1 cellular context compared by ENCODE assay signal in the genomic region with DNA sequence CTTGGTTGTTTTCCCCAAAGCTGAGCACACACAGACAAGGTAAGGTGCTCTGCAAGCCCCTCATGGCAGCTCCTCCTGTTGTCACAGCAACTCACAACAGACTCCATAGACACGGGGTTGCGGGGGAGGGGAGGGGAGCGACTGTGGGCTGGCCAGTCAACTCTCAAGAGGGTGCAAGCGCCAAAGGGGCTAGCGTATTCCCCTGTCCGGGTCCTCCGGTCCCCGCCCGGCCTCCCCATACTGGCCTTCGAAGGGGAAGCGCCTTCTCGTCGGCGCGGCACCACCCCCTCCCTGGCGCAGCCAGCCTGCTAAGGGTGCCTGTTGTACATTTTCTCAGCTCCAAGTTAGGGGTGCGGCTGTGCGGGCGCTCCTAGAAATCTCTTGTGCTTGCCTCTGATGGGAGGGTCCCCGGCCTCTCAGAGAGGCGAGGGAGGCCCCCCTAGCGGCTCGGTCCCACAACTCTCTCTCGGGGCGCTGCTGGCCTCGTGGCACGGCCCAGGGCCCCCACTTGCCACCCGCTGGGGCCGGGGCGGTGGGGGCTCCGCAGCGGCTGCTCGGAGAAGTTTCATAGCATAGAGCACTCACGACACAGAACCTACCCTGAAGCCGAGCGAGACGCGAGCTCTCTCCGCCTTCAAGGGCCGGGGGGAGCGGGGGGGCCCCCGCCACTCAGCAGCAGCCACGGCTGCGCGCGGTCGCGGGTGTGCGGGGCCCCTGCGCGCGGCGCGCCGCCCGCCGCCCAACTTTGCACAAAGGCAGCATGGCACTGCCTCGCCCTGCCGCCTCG.
A peak's percentile ranks its signal among the peaks of the same experiment; 100 is the strongest.
TF ChIP-seq lines count a peak whose summit lies in the region.

No MANE protein-coding gene starts in this region.

TF ChIP-seq in K562, 482 proteins besides CTCF, POLR2A, EP300 and RAD21 (continued from another document):
- TF ChIP-seq, protein P1, sequence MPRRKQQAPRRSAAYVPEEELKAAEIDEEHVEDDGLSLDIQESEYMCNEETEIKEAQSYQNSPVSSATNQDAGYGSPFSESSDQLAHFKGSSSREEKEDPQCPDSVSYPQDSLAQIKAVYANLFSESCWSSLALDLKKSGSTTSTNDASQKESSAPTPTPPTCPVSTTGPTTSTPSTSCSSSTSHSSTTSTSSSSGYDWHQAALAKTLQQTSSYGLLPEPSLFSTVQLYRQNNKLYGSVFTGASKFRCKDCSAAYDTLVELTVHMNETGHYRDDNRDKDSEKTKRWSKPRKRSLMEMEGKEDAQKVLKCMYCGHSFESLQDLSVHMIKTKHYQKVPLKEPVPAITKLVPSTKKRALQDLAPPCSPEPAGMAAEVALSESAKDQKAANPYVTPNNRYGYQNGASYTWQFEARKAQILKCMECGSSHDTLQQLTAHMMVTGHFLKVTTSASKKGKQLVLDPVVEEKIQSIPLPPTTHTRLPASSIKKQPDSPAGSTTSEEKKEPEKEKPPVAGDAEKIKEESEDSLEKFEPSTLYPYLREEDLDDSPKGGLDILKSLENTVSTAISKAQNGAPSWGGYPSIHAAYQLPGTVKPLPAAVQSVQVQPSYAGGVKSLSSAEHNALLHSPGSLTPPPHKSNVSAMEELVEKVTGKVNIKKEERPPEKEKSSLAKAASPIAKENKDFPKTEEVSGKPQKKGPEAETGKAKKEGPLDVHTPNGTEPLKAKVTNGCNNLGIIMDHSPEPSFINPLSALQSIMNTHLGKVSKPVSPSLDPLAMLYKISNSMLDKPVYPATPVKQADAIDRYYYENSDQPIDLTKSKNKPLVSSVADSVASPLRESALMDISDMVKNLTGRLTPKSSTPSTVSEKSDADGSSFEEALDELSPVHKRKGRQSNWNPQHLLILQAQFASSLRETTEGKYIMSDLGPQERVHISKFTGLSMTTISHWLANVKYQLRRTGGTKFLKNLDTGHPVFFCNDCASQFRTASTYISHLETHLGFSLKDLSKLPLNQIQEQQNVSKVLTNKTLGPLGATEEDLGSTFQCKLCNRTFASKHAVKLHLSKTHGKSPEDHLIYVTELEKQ (CRISPR knock-in tag; IDR thresholded peaks at IDR 0.05): no peak
- no peak for TF ChIP-seq NR1H2 (CRISPR knock-in tag; IDR thresholded peaks at IDR 0.05)
- TF ChIP-seq RBBP5 (IDR thresholded peaks at IDR 0.05; ENCODE audit: borderline replicate concordance, insufficient read depth, low read length, poor library complexity, severe bottlenecking): peak; percentile 92
- TF ChIP-seq GABPB1 (CRISPR knock-in tag; IDR thresholded peaks at IDR 0.05): 0 out of 2 replicates have a peak, but pooled peaks have one; percentile 23
- no peak for TF ChIP-seq ZNF3 (CRISPR knock-in tag; IDR thresholded peaks at IDR 0.05)
- TF ChIP-seq MAFG (tag; conservative IDR thresholded peaks at IDR 0.05): no peak
- TF ChIP-seq POLR2B (IDR thresholded peaks at IDR 0.05; ENCODE audit: low read depth, partially characterized antibody): peak; percentile 39
- peak; percentile 28; the same call in 1 of the 2 replicates for TF ChIP-seq L3MBTL2 (IDR thresholded peaks at IDR 0.05)
- 0 out of 4 replicates have a peak, but pooled peaks of 1 of the 2 experiments have one; percentile 39 for TF ChIP-seq NONO (IDR thresholded peaks at IDR 0.05; ENCODE audit: low read depth in 2 of 2, low read length in 1 of 2)
- TF ChIP-seq, protein P2, sequence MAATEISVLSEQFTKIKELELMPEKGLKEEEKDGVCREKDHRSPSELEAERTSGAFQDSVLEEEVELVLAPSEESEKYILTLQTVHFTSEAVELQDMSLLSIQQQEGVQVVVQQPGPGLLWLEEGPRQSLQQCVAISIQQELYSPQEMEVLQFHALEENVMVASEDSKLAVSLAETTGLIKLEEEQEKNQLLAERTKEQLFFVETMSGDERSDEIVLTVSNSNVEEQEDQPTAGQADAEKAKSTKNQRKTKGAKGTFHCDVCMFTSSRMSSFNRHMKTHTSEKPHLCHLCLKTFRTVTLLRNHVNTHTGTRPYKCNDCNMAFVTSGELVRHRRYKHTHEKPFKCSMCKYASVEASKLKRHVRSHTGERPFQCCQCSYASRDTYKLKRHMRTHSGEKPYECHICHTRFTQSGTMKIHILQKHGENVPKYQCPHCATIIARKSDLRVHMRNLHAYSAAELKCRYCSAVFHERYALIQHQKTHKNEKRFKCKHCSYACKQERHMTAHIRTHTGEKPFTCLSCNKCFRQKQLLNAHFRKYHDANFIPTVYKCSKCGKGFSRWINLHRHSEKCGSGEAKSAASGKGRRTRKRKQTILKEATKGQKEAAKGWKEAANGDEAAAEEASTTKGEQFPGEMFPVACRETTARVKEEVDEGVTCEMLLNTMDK (IDR thresholded peaks at IDR 0.05; ENCODE audit: borderline replicate concordance, insufficient read depth, low read depth, low read length, poor library complexity, severe bottlenecking): peak; percentile 1
- TF ChIP-seq SMAD4 (CRISPR knock-in tag; conservative IDR thresholded peaks at IDR 0.05): peak; percentile 72
- no peak for TF ChIP-seq SMAD2 (IDR thresholded peaks at IDR 0.05; ENCODE audit: low read depth, low read length)
- no peak for TF ChIP-seq NEUROD1 (IDR thresholded peaks at IDR 0.05; ENCODE audit: borderline replicate concordance, low read depth, low read length, partially characterized antibody)
- TF ChIP-seq SUPT5H (IDR thresholded peaks at IDR 0.05): peak; percentile 17
- TF ChIP-seq TEAD2 (tag; IDR thresholded peaks at IDR 0.05): no peak
- no peak for TF ChIP-seq NFIC (IDR thresholded peaks at IDR 0.05)
- TF ChIP-seq, protein P3, sequence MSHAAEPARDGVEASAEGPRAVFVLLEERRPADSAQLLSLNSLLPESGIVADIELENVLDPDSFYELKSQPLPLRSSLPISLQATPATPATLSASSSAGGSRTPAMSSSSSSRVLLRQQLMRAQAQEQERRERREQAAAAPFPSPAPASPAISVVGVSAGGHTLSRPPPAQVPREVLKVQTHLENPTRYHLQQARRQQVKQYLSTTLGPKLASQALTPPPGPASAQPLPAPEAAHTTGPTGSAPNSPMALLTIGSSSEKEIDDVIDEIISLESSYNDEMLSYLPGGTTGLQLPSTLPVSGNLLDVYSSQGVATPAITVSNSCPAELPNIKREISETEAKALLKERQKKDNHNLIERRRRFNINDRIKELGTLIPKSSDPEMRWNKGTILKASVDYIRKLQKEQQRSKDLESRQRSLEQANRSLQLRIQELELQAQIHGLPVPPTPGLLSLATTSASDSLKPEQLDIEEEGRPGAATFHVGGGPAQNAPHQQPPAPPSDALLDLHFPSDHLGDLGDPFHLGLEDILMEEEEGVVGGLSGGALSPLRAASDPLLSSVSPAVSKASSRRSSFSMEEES (CRISPR knock-in tag; IDR thresholded peaks at IDR 0.05): no peak
- TF ChIP-seq LCOR (CRISPR knock-in tag; IDR thresholded peaks at IDR 0.05): no peak
- TF ChIP-seq HMGN3 (IDR thresholded peaks at IDR 0.05; ENCODE audit: borderline replicate concordance, extremely low read depth, insufficient read length, low read depth, low read length): no peak
- 0 out of 2 replicates have a peak, but pooled peaks have one; percentile 26 for TF ChIP-seq SRSF1 (IDR thresholded peaks at IDR 0.05; ENCODE audit: low read depth, low read length)
- TF ChIP-seq HMG20A (CRISPR knock-in tag; conservative IDR thresholded peaks at IDR 0.05): no peak
- TF ChIP-seq, protein P4, sequence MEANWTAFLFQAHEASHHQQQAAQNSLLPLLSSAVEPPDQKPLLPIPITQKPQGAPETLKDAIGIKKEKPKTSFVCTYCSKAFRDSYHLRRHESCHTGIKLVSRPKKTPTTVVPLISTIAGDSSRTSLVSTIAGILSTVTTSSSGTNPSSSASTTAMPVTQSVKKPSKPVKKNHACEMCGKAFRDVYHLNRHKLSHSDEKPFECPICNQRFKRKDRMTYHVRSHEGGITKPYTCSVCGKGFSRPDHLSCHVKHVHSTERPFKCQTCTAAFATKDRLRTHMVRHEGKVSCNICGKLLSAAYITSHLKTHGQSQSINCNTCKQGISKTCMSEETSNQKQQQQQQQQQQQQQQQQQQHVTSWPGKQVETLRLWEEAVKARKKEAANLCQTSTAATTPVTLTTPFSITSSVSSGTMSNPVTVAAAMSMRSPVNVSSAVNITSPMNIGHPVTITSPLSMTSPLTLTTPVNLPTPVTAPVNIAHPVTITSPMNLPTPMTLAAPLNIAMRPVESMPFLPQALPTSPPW (CRISPR knock-in tag; IDR thresholded peaks at IDR 0.05): peak; percentile 98
- TF ChIP-seq MYC (IDR thresholded peaks at IDR 0.05; ENCODE audit: low read depth, low read length): peak; percentile 21; the same call in 1 of the 2 replicates
- peak; percentile 44; the same call in 1 of the 2 replicates for TF ChIP-seq MYC (CRISPR knock-in tag; IDR thresholded peaks at IDR 0.05; ENCODE audit: borderline replicate concordance, low read depth)
- TF ChIP-seq, protein P5, sequence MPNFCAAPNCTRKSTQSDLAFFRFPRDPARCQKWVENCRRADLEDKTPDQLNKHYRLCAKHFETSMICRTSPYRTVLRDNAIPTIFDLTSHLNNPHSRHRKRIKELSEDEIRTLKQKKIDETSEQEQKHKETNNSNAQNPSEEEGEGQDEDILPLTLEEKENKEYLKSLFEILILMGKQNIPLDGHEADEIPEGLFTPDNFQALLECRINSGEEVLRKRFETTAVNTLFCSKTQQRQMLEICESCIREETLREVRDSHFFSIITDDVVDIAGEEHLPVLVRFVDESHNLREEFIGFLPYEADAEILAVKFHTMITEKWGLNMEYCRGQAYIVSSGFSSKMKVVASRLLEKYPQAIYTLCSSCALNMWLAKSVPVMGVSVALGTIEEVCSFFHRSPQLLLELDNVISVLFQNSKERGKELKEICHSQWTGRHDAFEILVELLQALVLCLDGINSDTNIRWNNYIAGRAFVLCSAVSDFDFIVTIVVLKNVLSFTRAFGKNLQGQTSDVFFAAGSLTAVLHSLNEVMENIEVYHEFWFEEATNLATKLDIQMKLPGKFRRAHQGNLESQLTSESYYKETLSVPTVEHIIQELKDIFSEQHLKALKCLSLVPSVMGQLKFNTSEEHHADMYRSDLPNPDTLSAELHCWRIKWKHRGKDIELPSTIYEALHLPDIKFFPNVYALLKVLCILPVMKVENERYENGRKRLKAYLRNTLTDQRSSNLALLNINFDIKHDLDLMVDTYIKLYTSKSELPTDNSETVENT (CRISPR knock-in tag; IDR thresholded peaks at IDR 0.05): 0 out of 2 replicates have a peak, but pooled peaks have one; percentile 76
- TF ChIP-seq TOE1 (IDR thresholded peaks at IDR 0.05; ENCODE audit: borderline replicate concordance): 0 out of 2 replicates have a peak, but pooled peaks have one; percentile 26
- TF ChIP-seq TOE1 (CRISPR knock-in tag; IDR thresholded peaks at IDR 0.05; ENCODE audit: borderline replicate concordance, low read depth): no peak
- TF ChIP-seq, protein P6, sequence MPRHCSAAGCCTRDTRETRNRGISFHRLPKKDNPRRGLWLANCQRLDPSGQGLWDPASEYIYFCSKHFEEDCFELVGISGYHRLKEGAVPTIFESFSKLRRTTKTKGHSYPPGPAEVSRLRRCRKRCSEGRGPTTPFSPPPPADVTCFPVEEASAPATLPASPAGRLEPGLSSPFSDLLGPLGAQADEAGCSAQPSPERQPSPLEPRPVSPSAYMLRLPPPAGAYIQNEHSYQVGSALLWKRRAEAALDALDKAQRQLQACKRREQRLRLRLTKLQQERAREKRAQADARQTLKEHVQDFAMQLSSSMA (CRISPR knock-in tag; IDR thresholded peaks at IDR 0.05): no peak
- TF ChIP-seq SMARCB1 (IDR thresholded peaks at IDR 0.05; ENCODE audit: insufficient read length, low read depth): peak; percentile 16
- no peak for TF ChIP-seq STAT5B (CRISPR knock-in tag; IDR thresholded peaks at IDR 0.05)
- no peak for TF ChIP-seq ZNF408 (CRISPR knock-in tag; IDR thresholded peaks at IDR 0.05; ENCODE audit: low read depth)
- TF ChIP-seq TCFL5 (CRISPR knock-in tag; conservative IDR thresholded peaks at IDR 0.05): no peak
- TF ChIP-seq ILF3 (IDR thresholded peaks at IDR 0.05; ENCODE audit: borderline replicate concordance): 0 out of 2 replicates have a peak, but pooled peaks have one; percentile 55
- TF ChIP-seq RFX1 (IDR thresholded peaks at IDR 0.05): peak; percentile 91
- peak; percentile 37; the same call in 1 of the 2 replicates for TF ChIP-seq HIVEP1 (CRISPR knock-in tag; IDR thresholded peaks at IDR 0.05)
- TF ChIP-seq SAP30 (IDR thresholded peaks at IDR 0.05; ENCODE audit: borderline replicate concordance, insufficient read depth, low read depth, low read length, poor library complexity, severe bottlenecking): peak; percentile 32
- no peak for TF ChIP-seq RFX7 (CRISPR knock-in tag; IDR thresholded peaks at IDR 0.05)
- peak; percentile 97 for TF ChIP-seq FOXJ2 (tag; IDR thresholded peaks at IDR 0.05)
